Comparison of ENCODE assay signal across 14 cellular contexts in the genomic region with DNA sequence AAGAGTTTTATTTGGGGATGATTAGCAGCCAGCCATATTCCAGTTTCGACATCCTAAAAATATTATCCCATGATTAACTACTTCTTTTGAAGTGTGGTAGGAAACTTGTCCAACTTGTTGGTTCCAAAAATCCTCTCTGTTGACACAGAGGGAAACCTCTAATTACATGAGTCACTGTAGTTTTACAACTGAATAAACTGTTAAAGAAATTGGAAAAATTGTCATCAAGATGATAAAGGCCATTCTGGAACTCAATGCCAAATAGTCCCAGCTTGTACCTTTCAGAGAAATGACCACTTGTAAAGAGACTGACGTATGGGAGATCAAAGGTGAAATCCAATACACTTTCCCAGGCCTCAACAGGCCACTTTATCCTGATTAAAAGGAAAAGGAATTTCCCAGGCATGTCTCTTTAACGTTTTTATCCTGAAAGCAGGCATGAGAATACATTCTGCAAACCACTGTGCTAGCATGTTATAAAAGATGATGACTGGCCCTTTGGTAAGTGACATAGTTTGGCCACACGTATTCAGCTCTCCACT.
A peak's percentile ranks its signal among the peaks of the same experiment; 100 is the strongest.
DNase-seq lines count a peak whose midpoint lies in the region; ATAC-seq and TF ChIP-seq lines count a peak whose summit lies in the region.
"Had no signal": no experiment of that assay in that cellular context is flagged by ENCODE, and none has a peak within 500 bp of the region (broad histone marks: within the 10 kb centered on the region; RNA-seq: fewer than 3 reads in every experiment).

No MANE protein-coding gene starts in this region.

- CTCF ChIA-PET in Calu3 (lab: Charles Lee): no interaction called here

- H3K36me3 ChIP-seq in neural progenitor cell: no peaks in the 10 kb centered on the region
- H3K36me3 ChIP-seq: breast epithelium had no signal

- H3K27me3 ChIP-seq in neural progenitor cell: no peaks in the 10 kb centered on the region
- H3K27me3 ChIP-seq: breast epithelium had no signal

- intact Hi-C loops in Calu3 (cut with micrococcal nuclease; ENCODE audit: unreplicated experiment): no loop called here

- H3F3A ChIP-seq in neural progenitor cell (ENCODE audit: low read depth): peaks cover 13% of the 10 kb centered on the region

- no peak overlapping the region for H3K9ac ChIP-seq in neural progenitor cell

- H3K9me3 Mint-ChIP-seq in Calu3 (ENCODE audit: low read depth, unreplicated experiment) (no peaks in the 10 kb centered on the region), neural progenitor cell (peaks cover 5% of the 10 kb centered on the region), mesothelial cell of epicardium (no peaks in the 10 kb centered on the region)
- H3K9me3 Mint-ChIP-seq: activated T-helper 1 cell treated with anti-CD3 and anti-CD28 coated beads, Interleukin-12 subunit alpha, Interleukin-12 subunit beta, Interleukin-2, Interleukin-4 antibody, amounts not matched to agents 30 ng/mL and 10 ng/mL and 1 ng/mL, durations not matched to agents 14 hours and 24 hours and 36 hours had no signal

- no peak overlapping the region for H2AFZ ChIP-seq in neural progenitor cell (replicated peaks)

- H3K4me2 ChIP-seq in neural progenitor cell: no peak overlapping the region

- no peaks in the 10 kb centered on the region for H4K20me1 ChIP-seq in neural progenitor cell (ENCODE audit: low read depth)

- H3K4me1 Mint-ChIP-seq in Calu3 (ENCODE audit: low read depth, unreplicated experiment) (peaks cover 38% of the 10 kb centered on the region), neural progenitor cell (peaks cover 69% of the 10 kb centered on the region), mesothelial cell of epicardium (peaks cover 19% of the 10 kb centered on the region)

- H3K27ac ChIP-seq in neural progenitor cell: no peak overlapping the region
- H3K27ac ChIP-seq: breast epithelium, epithelial cell of prostate had no signal

- H3K27ac Mint-ChIP-seq in Calu3 (ENCODE audit: unreplicated experiment) (peak overlapping the region; percentile 47), neural progenitor cell (peak overlapping the region; percentile 85), mesothelial cell of epicardium (no peak overlapping the region)
- H3K27ac Mint-ChIP-seq: activated T-helper 1 cell treated with anti-CD3 and anti-CD28 coated beads, Interleukin-12 subunit alpha, Interleukin-12 subunit beta, Interleukin-2, Interleukin-4 antibody, amounts not matched to agents 30 ng/mL and 10 ng/mL and 1 ng/mL, durations not matched to agents 14 hours and 24 hours and 36 hours had no signal

- H3K27me3 Mint-ChIP-seq in Calu3 (ENCODE audit: unreplicated experiment) (no peaks in the 10 kb centered on the region), neural progenitor cell (ENCODE audit: insufficient read depth, low read depth) (peaks cover 3% of the 10 kb centered on the region), mesothelial cell of epicardium (ENCODE audit: low read depth) (peaks cover 17% of the 10 kb centered on the region)

- no peaks in the 10 kb centered on the region for H3K9me3 ChIP-seq in neural progenitor cell (ENCODE audit: low read depth)
- H3K9me3 ChIP-seq: breast epithelium had no signal

- TF ChIP-seq CTCF in Calu3 (IDR thresholded peaks at IDR 0.05; ENCODE audit: unreplicated experiment): no peak
- TF ChIP-seq CTCF in neural progenitor cell (IDR thresholded peaks at IDR 0.05): no peak
- TF ChIP-seq CTCF in mesothelial cell of epicardium (IDR thresholded peaks at IDR 0.05; ENCODE audit: unreplicated experiment): no peak

- peaks cover 57% of the 10 kb centered on the region for H3K4me1 ChIP-seq in neural progenitor cell
- H3K4me1 ChIP-seq: breast epithelium had no signal

- peaks cover 56% of the 10 kb centered on the region for H3K79me2 ChIP-seq in neural progenitor cell (ENCODE audit: low read depth)

- H3K36me3 Mint-ChIP-seq in Calu3 (ENCODE audit: insufficient read depth, unreplicated experiment): peaks cover 4% of the 10 kb centered on the region
- H3K36me3 Mint-ChIP-seq in neural progenitor cell: peaks cover 19% of the 10 kb centered on the region
- no peaks in the 10 kb centered on the region for H3K36me3 Mint-ChIP-seq in mesothelial cell of epicardium

- H3K4me3 Mint-ChIP-seq in Calu3 (ENCODE audit: low read depth, unreplicated experiment) (no peak overlapping the region), neural progenitor cell (no peak overlapping the region), mesothelial cell of epicardium (no peak overlapping the region)
- H3K4me3 Mint-ChIP-seq: activated T-helper 1 cell treated with anti-CD3 and anti-CD28 coated beads, Interleukin-12 subunit alpha, Interleukin-12 subunit beta, Interleukin-2, Interleukin-4 antibody, amounts not matched to agents 30 ng/mL and 10 ng/mL and 1 ng/mL, durations not matched to agents 14 hours and 24 hours and 36 hours had no signal

- ATAC-seq in esophagus mucosa: peak; percentile 77
- no peak for ATAC-seq in GM21825 (IDR thresholded peaks at IDR 0.05; ENCODE audit: unreplicated experiment)

- no peak for DNase-seq in Calu3
- DNase-seq in LoVo (ENCODE audit: low spot score): peak; percentile 67
- DNase-seq in neural progenitor cell (ENCODE audit: low spot score): no peak
- no peak for DNase-seq in mesothelial cell of epicardium (ENCODE audit: low spot score in 2 of 2, unreplicated experiment in 2 of 2)
- no peak for DNase-seq in NCI-H2029 treated with DMSO at 0.1 percent for 48 hours (lab: John Stamatoyannopoulos, UW)
- no peak for DNase-seq in amniotic stem cell (lab: John Stamatoyannopoulos, UW)
- DNase-seq: activated CD4-positive, alpha-beta T cell treated with anti-CD3 and anti-CD28 coated beads, Interleukin-2, amount 50 U/mL, for 1 hour; MM.1S; NCI-H2171 had no signal

- BruUV-seq in Calu3 (replicated peaks; lab: Mats Ljungman, UMichigan): no TSS peak

- no peak overlapping the region for H3K4me3 ChIP-seq in neural progenitor cell
- H3K4me3 ChIP-seq: breast epithelium had no signal
